In the genomic region with DNA sequence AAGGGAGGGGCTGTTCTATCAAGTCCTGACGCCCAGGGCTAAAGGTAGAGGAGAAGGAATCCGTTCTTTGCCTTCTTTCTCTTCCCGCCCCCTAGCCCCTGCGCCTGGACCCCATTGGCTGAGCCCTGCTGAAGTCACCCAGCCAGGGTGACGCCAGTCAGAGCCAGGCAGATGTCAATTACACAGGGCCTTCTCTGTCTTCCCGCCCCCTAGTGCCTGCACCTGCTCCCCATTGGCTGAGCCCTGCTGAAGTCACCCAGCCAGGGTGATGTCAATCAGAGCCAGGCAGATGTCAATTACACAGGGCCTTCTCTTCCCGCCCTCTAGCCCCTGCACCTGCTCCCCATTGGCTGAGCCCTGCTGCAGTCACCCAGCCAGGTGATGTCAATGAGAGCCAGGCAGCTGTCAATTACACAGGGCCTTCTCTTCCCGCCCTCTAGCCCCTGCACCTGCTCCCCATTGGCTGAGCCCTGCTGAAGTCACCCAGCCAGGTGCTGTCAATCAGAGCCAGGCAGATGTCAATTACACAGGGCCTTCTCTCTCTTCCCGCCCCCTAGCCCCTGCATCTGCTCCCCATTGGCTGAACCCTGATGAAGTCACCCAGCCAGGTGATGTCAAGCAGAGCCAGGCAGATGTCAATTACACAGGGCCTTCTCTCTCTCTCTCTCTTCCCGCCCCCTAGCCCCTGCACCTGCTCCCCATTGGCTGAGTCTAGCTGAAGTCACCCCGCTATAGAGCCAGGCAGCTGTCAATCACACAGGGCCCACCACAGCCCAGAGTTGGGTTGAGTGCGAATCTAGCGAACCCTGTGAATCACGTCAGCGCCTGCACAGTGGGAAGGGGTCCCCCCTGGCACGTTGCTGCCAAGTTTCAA, we compare ENCODE assay signal across 8 cellular contexts. TPM values are rescaled to one million over a fixed set of nuclear protein-coding genes. Genes with fewer than 3 reads are reported as not detected.
DNase-seq lines count a peak whose midpoint lies in the region; ATAC-seq and TF ChIP-seq lines count a peak whose summit lies in the region.

No MANE protein-coding gene starts in this region.

- peaks cover 2% of the 10 kb centered on the region for H3K27me3 Mint-ChIP-seq in chondrocyte (ENCODE audit: low read depth)

- H3K27ac Mint-ChIP-seq in chondrocyte (ENCODE audit: unreplicated experiment) = no peak overlapping the region

- H3K4me1 ChIP-seq in prostate gland (replicated peaks) = no peaks in the 10 kb centered on the region

- H3K9me3 ChIP-seq in prostate gland = no peaks in the 10 kb centered on the region

- no peak overlapping the region for H3K4me3 Mint-ChIP-seq in chondrocyte (ENCODE audit: unreplicated experiment)

- H3K36me3 Mint-ChIP-seq in chondrocyte (ENCODE audit: low read depth) = no peaks in the 10 kb centered on the region

- no peak for TF ChIP-seq POLR2A in prostate gland (IDR thresholded peaks at IDR 0.05)

- no peak overlapping the region for H3K27ac ChIP-seq in prostate gland

- intact Hi-C loops in prostate gland (cut with DNase I) = no loop called here

- peaks cover 17% of the 10 kb centered on the region for H3K4me1 Mint-ChIP-seq in chondrocyte (ENCODE audit: low read depth)

- H3K4me3 ChIP-seq in prostate gland = no peak overlapping the region

- H3K27me3 ChIP-seq in prostate gland (replicated peaks; ENCODE audit: insufficient read depth) = no peaks in the 10 kb centered on the region

- H3K9me3 Mint-ChIP-seq in chondrocyte (ENCODE audit: low read depth) = peaks cover 3% of the 10 kb centered on the region

- no peaks in the 10 kb centered on the region for H3K36me3 ChIP-seq in prostate gland

- ATAC-seq in GM18502 (IDR thresholded peaks at IDR 0.05; ENCODE audit: poor library complexity, unreplicated experiment) = peak; percentile 89
- ATAC-seq in HG02884 (IDR thresholded peaks at IDR 0.05; ENCODE audit: unreplicated experiment) = peak; percentile 68

- TF ChIP-seq CTCF in prostate gland (IDR thresholded peaks at IDR 0.05) = no peak
- no peak for TF ChIP-seq CTCF in chondrocyte (IDR thresholded peaks at IDR 0.05)

- peak in 3 of 5 experiments; percentile 42 to 100 (median 93) for DNase-seq in T-helper 2 cell
- peak; percentile 24 for DNase-seq in dermis blood vessel endothelial cell
- peak; percentile 9 for DNase-seq in prostate gland (ENCODE audit: low spot score)
- DNase-seq in NCI-H1105 (lab: John Stamatoyannopoulos, UW) = no peak
- DNase-seq in NCI-H1694 treated with DMSO at 0.1 percent for 48 hours (lab: John Stamatoyannopoulos, UW) = no peak
- DNase-seq in chondrocyte (ENCODE audit: low spot score) = no peak

- WGBS in prostate gland = 67% methylated on average over 16 of the region's 16 CpGs

RNA-seq across cellular contexts. Expression of gene ASMT, which starts 46.4 kb away (rescaled TPM):
- total RNA-seq in dermis blood vessel endothelial cell = not detected in 2 replicates
- 1 to 10 TPM in 1 of 2 donors, not detected in 1; 1.0 TPM for total RNA-seq in prostate gland
- total RNA-seq in chondrocyte = 0.30 to 0.99 TPM in 2 of 3 replicates, not detected in the other

Comparison
In these comparisons a context has a peak if more than half of its experiments do, and no peak if none do; other contexts are left out.
1. DNase-seq: peak in T-helper 2 cell (3 of 5), dermis blood vessel endothelial cell (single experiment) and prostate gland (single experiment); none in NCI-H1105 (single experiment), NCI-H1694 treated with DMSO at 0.1 percent for 48 hours (single experiment) and chondrocyte (single experiment).